In genomic region chr6:30542915-30543314, GRCh38 we compare ENCODE assay signal across 12 cellular contexts.
DNase-seq lines count a peak whose midpoint lies in the region; ATAC-seq and TF ChIP-seq lines count a peak whose summit lies in the region.
"Had no signal": no experiment of that assay in that cellular context is flagged by ENCODE, and none has a peak within 500 bp of the region (broad histone marks: within the 10 kb centered on the region; RNA-seq: fewer than 3 reads in every experiment).

No MANE protein-coding gene starts in this region.

- no peak overlapping the region for H2AFZ ChIP-seq in OCI-LY1 (ENCODE audit: low read length)

- ATAC-seq in GM19351 (IDR thresholded peaks at IDR 0.05; ENCODE audit: unreplicated experiment) = no peak

- peak overlapping the region; percentile 83 for H3K4me3 Mint-ChIP-seq in T-helper 1 cell treated with Interleukin-12 subunit alpha and Interleukin-12 subunit beta and Interleukin-4 antibody, amounts not matched to agents 30 μg/mL and 1 μg/mL, for 36 hours
- peak overlapping the region; percentile 80 for H3K4me3 Mint-ChIP-seq in nephron progenitor cell

- no peaks in the 10 kb centered on the region for H3K27me3 Mint-ChIP-seq in T-helper 1 cell treated with Interleukin-12 subunit alpha and Interleukin-12 subunit beta and Interleukin-4 antibody, amounts not matched to agents 30 μg/mL and 1 μg/mL, for 36 hours (ENCODE audit: low read depth)
- H3K27me3 Mint-ChIP-seq in nephron progenitor cell (ENCODE audit: low read depth, poor library complexity) = peaks cover 16% of the 10 kb centered on the region

- 0 out of 2 replicates have a peak, but pooled peaks cover 3% of the 10 kb centered on the region for H3F3A ChIP-seq in OCI-LY1 (ENCODE audit: insufficient read depth, low read length)

- no peak overlapping the region for H3K27ac Mint-ChIP-seq in T-helper 1 cell treated with Interleukin-12 subunit alpha and Interleukin-12 subunit beta and Interleukin-4 antibody, amounts not matched to agents 30 μg/mL and 1 μg/mL, for 36 hours
- no peak overlapping the region for H3K27ac Mint-ChIP-seq in nephron progenitor cell

- peak; percentile 21; the same call in 1 of the 2 replicates for TF ChIP-seq CTCF in OCI-LY1 (IDR thresholded peaks at IDR 0.05; ENCODE audit: low read length)
- peak; percentile 43 for TF ChIP-seq CTCF in choroid plexus epithelial cell (conservative IDR thresholded peaks at IDR 0.05; ENCODE audit: low read depth, low read length)
- no peak for TF ChIP-seq CTCF in nephron progenitor cell (IDR thresholded peaks at IDR 0.05)

- H3K27me3 ChIP-seq in OCI-LY1 (ENCODE audit: insufficient read depth, low read length) = no peaks in the 10 kb centered on the region

- peaks cover 12% of the 10 kb centered on the region for H3K4me1 ChIP-seq in OCI-LY1 (ENCODE audit: insufficient read depth, low read length, severe bottlenecking)

- peaks cover 28% of the 10 kb centered on the region for H3K4me1 Mint-ChIP-seq in T-helper 1 cell treated with Interleukin-12 subunit alpha and Interleukin-12 subunit beta and Interleukin-4 antibody, amounts not matched to agents 30 μg/mL and 1 μg/mL, for 36 hours (ENCODE audit: low read depth)
- peaks cover 15% of the 10 kb centered on the region for H3K4me1 Mint-ChIP-seq in nephron progenitor cell

- DNase-seq in T-helper 1 cell = no peak
- DNase-seq in choroid plexus epithelial cell (ENCODE audit: low read depth) = peak; percentile 44
- DNase-seq in nephron progenitor cell = no peak
- no peak for DNase-seq in NOMO-1 treated with dmso at 0.1 percent for 144 hours (lab: John Stamatoyannopoulos, UW; ENCODE audit: unreplicated experiment)
- DNase-seq in HK-2 (ENCODE audit: unreplicated experiment) = no peak
- DNase-seq: 8988T, cerebellar nuclear complex, NCI-H2171, SIG-M5 had no signal

- peaks cover 12% of the 10 kb centered on the region for H3K36me3 Mint-ChIP-seq in T-helper 1 cell treated with Interleukin-12 subunit alpha and Interleukin-12 subunit beta and Interleukin-4 antibody, amounts not matched to agents 30 μg/mL and 1 μg/mL, for 36 hours (ENCODE audit: low read depth)
- peaks cover 4% of the 10 kb centered on the region for H3K36me3 Mint-ChIP-seq in nephron progenitor cell (ENCODE audit: low read depth)

- H3K4me2 ChIP-seq in OCI-LY1 (ENCODE audit: low read length) = peak overlapping the region; percentile 81; the same call in 1 of the 2 replicates

- H3K9ac ChIP-seq in OCI-LY1 (ENCODE audit: low read length) = no peak overlapping the region

- H3K79me2 ChIP-seq in OCI-LY1 (ENCODE audit: insufficient read depth, low read length) = no peaks in the 10 kb centered on the region

- H3K9me3 Mint-ChIP-seq in T-helper 1 cell treated with Interleukin-12 subunit alpha and Interleukin-12 subunit beta and Interleukin-4 antibody, amounts not matched to agents 30 μg/mL and 1 μg/mL, for 36 hours = no peaks in the 10 kb centered on the region
- H3K9me3 Mint-ChIP-seq in nephron progenitor cell = no peaks in the 10 kb centered on the region

- no peaks in the 10 kb centered on the region for H3K9me3 ChIP-seq in OCI-LY1 (ENCODE audit: low read length)

- H3K9me2 ChIP-seq in OCI-LY1 (ENCODE audit: low read depth, low read length) = no peaks in the 10 kb centered on the region

- no peaks in the 10 kb centered on the region for H4K20me1 ChIP-seq in OCI-LY1 (ENCODE audit: insufficient read depth, low read length)

- H3K4me3 ChIP-seq in OCI-LY1 (ENCODE audit: low read depth, low read length, poor library complexity, severe bottlenecking) (no peak overlapping the region), choroid plexus epithelial cell (ENCODE audit: low read depth, low read length) (no peak overlapping the region)

- H3K36me3 ChIP-seq in OCI-LY1 (ENCODE audit: insufficient read depth, low read length) = peaks cover 28% of the 10 kb centered on the region; the same call in 1 of the 2 replicates

- peak overlapping the region; percentile 65 for H3K27ac ChIP-seq in OCI-LY1 (ENCODE audit: low read depth, low read length, poor library complexity, severe bottlenecking)
